Comparison of ENCODE assay signal across 8 cellular contexts in the genomic region with DNA sequence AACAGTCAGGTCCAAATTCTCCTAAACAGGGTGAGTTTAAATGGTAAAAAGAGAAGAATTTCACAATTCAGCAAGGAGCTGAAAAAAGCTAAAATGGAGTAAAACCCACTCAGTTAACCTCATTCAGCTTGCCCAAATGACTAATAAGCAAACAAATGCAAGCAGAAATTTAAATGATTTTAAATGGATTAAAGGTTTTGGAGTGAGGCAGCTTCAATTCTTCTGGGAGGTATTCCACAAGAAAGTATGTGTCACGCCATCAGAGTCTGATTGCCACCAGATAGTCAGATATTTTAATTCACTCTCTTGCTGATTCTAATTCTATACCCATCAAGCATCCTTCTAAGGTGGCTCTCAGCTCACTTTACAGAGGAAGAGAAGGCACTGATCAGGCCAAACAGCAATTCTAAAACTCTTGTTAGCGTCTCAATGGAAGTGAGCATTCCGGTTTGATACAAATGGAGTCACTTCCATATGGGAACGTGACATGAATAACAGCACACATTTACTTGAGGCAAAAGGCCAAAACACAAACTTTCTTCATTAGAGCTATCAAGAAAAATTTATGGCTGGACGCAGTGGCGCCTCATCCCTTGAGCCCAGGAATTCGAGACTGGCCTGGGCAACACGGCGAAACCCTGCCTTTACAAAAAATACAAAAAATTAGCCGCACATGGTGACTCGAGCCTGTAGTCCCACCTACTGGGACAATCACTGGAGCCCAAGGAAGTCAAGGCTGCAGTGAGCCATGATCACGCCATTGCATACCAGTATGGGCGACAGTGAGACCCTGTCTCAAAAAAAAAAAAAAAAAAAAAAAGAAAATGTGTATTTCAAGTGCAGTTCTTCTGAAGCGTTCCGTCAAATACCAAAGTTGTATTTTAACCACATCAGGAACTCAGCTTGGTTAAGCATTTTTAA. TPM values are rescaled to one million over a fixed set of nuclear protein-coding genes. Genes with fewer than 3 reads are reported as not detected.
DNase-seq lines count a peak whose midpoint lies in the region; ATAC-seq and TF ChIP-seq lines count a peak whose summit lies in the region.

No MANE protein-coding gene starts in this region.

- peaks cover 11% of the 10 kb centered on the region for H3K36me3 Mint-ChIP-seq in natural killer cell

- TF ChIP-seq CTCF in BJ (IDR thresholded peaks at IDR 0.05; ENCODE audit: insufficient read depth, low read depth, low read length) (no peak), colonic mucosa (IDR thresholded peaks at IDR 0.05) (no peak), natural killer cell (IDR thresholded peaks at IDR 0.05) (no peak)

- peak overlapping the region; percentile 75 for H3K4me3 ChIP-seq in BJ (ENCODE audit: low read depth, low read length)
- peak overlapping the region; percentile 100 for H3K4me3 ChIP-seq in Karpas-422 (ENCODE audit: low read length)
- peak overlapping the region; percentile 74 for H3K4me3 ChIP-seq in colonic mucosa

- H3K27ac Mint-ChIP-seq in natural killer cell = peak overlapping the region; percentile 98 to 100

- peaks cover 68% of the 10 kb centered on the region for H3K79me2 ChIP-seq in Karpas-422 (ENCODE audit: low read length)

- H3K9me3 ChIP-seq in Karpas-422 (ENCODE audit: low read length) (no peaks in the 10 kb centered on the region), colonic mucosa (no peaks in the 10 kb centered on the region)

- H3K4me1 ChIP-seq in Karpas-422 (ENCODE audit: low read length) = peaks cover 34% of the 10 kb centered on the region
- peaks cover 5% of the 10 kb centered on the region for H3K4me1 ChIP-seq in colonic mucosa

- peaks cover 51 to 52% of the 10 kb centered on the region in 2 donors for H3K4me1 Mint-ChIP-seq in natural killer cell

- H3K27ac ChIP-seq in Karpas-422 (ENCODE audit: low read length) (peak overlapping the region; percentile 50; the same call in 1 of the 2 replicates), colonic mucosa (no peak overlapping the region)

- no peaks in the 10 kb centered on the region for H3K27me3 Mint-ChIP-seq in natural killer cell (ENCODE audit: low read depth in 2 of 2)

- peak overlapping the region; percentile 95 for H3K9ac ChIP-seq in Karpas-422 (ENCODE audit: low read length)
- H3K9ac ChIP-seq in colonic mucosa (ENCODE audit: low read depth in 2 of 2, low read length in 2 of 2) = no peak overlapping the region

- no peaks in the 10 kb centered on the region for H3K27me3 ChIP-seq in BJ (ENCODE audit: control insufficient read depth, insufficient read depth, low read length)
- no peaks in the 10 kb centered on the region for H3K27me3 ChIP-seq in Karpas-422 (ENCODE audit: low read length)
- no peaks in the 10 kb centered on the region for H3K27me3 ChIP-seq in colonic mucosa

- H3K9me2 ChIP-seq in Karpas-422 (replicated peaks; ENCODE audit: insufficient read depth, low read length) = no peaks in the 10 kb centered on the region

- no peak for DNase-seq in BJ (ENCODE audit: low read depth)
- peak; percentile 47 for DNase-seq in Karpas-422
- DNase-seq in colonic mucosa = no peak
- no peak for DNase-seq in natural killer cell
- DNase-seq in C1 segment of cervical spinal cord (lab: John Stamatoyannopoulos, UW) = no peak
- no peak for DNase-seq in COR-L47 (lab: John Stamatoyannopoulos, UW)

- CTCF ChIA-PET in BJ (lab: Yijun Ruan, JAX) = interaction anchor here (0.6 to 1.2 kb wide), 2 partner anchors 24 to 106 kb away, joined by 3 to 4 read pairs; a partner anchor contains a TSS

- 0 out of 2 replicates have a peak, but pooled peaks cover 2% of the 10 kb centered on the region for H3K36me3 ChIP-seq in BJ (ENCODE audit: control insufficient read depth, insufficient read depth, low read length)
- peaks cover 33% of the 10 kb centered on the region for H3K36me3 ChIP-seq in Karpas-422 (ENCODE audit: insufficient read depth, low read length)
- H3K36me3 ChIP-seq in colonic mucosa = no peaks in the 10 kb centered on the region

- ATAC-seq in natural killer cell (no peak), HG03135 (IDR thresholded peaks at IDR 0.05; ENCODE audit: unreplicated experiment) (no peak), GM21737 (IDR thresholded peaks at IDR 0.05; ENCODE audit: unreplicated experiment) (no peak)

- peaks cover 7% of the 10 kb centered on the region; the same call in 1 of the 2 replicates for H4K20me1 ChIP-seq in Karpas-422 (ENCODE audit: insufficient read depth, low read depth, low read length)

- H3K9me3 Mint-ChIP-seq in natural killer cell = no peaks in the 10 kb centered on the region

- peak overlapping the region; percentile 95 for H3K4me2 ChIP-seq in Karpas-422 (ENCODE audit: low read depth, low read length, poor library complexity, severe bottlenecking)

- POLR2A ChIA-PET in BJ (lab: Charles Lee) = no interaction called here

- no peak overlapping the region for H2AFZ ChIP-seq in Karpas-422 (ENCODE audit: low read length)

- peak overlapping the region; percentile 99 for H3K4me3 Mint-ChIP-seq in natural killer cell

- intact Hi-C loops in colonic mucosa (cut with DNase I) = no loop called here
- intact Hi-C loops in natural killer cell (cut with micrococcal nuclease) = loop anchor here (5.0 to 10.0 kb wide), 2 partner anchors 397 to 930 kb away; a partner anchor contains a TSS

RNA-seq across cellular contexts. Expression of a gene that starts 2.0 kb away (rescaled TPM):
- polyA plus RNA-seq in BJ (2011; rRNA removed) = 12.4 and 22.1 TPM in 2 replicates
- 11.3 and 16.0 TPM in 2 replicates for polyA minus RNA-seq in BJ (2011; rRNA and poly(A)+ RNA removed)
- 27.7 and 29.0 TPM in 2 replicates for total RNA-seq in Karpas-422 (2014; rRNA removed; shearing (Covaris generic); ENCODE audit: low replicate concordance)
- total RNA-seq in colonic mucosa (10 to 100 TPM; 13.8 to 15.0 TPM), natural killer cell (10 to 100 TPM; 71.2 to 81.8 (median 78.0) TPM)

RNA-seq across cellular contexts. Expression of a gene that starts 34.7 kb away (rescaled TPM):
- polyA plus RNA-seq in BJ (2011; rRNA removed) = not detected in 2 replicates
- not detected in 2 replicates for polyA minus RNA-seq in BJ (2011; rRNA and poly(A)+ RNA removed)
- 5.7 and 7.6 TPM in 2 replicates for total RNA-seq in Karpas-422 (2014; rRNA removed; shearing (Covaris generic); ENCODE audit: low replicate concordance)
- total RNA-seq in colonic mucosa (under 1 TPM; 0.37 to 0.49 TPM), natural killer cell (under 1 TPM in 1 of 3 donors, not detected in 2; 0.15 TPM)
